7 cellular contexts compared by ENCODE assay signal in the genomic region with DNA sequence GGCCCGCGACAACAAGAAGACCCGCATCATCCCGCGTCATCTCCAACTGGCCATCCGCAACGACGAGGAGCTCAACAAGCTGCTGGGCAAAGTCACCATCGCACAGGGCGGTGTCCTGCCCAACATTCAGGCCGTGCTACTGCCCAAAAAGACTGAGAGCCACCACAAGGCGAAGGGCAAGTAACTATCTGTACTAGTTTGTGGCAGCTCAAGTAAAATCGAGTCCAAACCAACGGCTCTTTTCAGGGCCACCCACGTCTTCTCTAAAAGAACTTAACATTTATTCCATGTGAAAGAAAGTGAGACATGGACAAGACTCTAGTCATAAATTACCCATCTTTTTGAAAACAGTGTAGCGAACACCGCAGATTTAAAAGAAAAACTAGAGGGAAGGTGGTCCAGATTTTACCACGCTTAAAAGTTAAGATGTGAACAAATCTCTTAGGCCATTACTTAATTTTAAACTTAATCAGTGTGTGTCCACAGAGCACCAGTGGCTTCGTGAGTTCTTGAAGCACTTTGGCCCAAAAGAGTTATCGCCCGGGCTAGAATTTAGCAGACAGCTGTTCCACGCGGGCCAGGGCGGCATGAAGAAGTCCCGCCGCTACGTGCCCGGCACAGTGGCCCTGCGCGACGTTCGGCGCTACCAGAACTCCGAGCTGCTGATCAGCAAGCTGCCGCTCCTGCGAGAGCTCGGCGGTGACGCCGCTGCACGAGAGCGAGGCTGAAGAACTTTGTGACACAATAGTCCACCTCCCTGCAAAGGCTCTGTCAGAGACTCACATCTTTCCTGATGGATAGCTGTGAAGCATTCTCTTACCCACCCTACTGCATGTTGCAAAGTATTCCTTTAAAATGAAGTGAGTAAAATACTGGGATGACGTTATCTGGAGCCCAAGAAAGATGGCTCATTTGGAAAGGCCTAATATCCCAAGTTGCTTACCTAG.
A peak's percentile ranks its signal among the peaks of the same experiment; 100 is the strongest.
DNase-seq lines count a peak whose midpoint lies in the region; ATAC-seq and TF ChIP-seq lines count a peak whose summit lies in the region.

No MANE protein-coding gene starts in this region.

- ATAC-seq in HG03039 (IDR thresholded peaks at IDR 0.05; ENCODE audit: unreplicated experiment) = no peak

- 5% methylated on average over 43 of the region's 43 CpGs for WGBS in prostate gland

- H3K4me1 ChIP-seq in prostate gland (replicated peaks) = no peaks in the 10 kb centered on the region

- in situ Hi-C loops in GM13976 (cut with MboI; ENCODE audit: low sequenced_read_pairs, unreplicated experiment) = loop anchor here (10.0 kb wide), 1 partner anchor 1099 kb away; a partner anchor contains a TSS

- no peak for TF ChIP-seq CTCF in GM13976 (IDR thresholded peaks at IDR 0.05; ENCODE audit: borderline replicate concordance, control extremely low read depth, extremely low read depth, insufficient read depth, missing control alignments)
- no peak for TF ChIP-seq CTCF in prostate gland (IDR thresholded peaks at IDR 0.05)

- no peaks in the 10 kb centered on the region for H3K36me3 ChIP-seq in prostate gland

- peak overlapping the region; percentile 48 to 49 for H3K4me3 ChIP-seq in prostate gland

- peak; percentile 49 for DNase-seq in GM13976 (ENCODE audit: low spot score)
- DNase-seq in HT-29 (ENCODE audit: low spot score) = peak; percentile 89
- peak; percentile 58 for DNase-seq in activated gamma-delta T cell (lab: John Stamatoyannopoulos, UW)
- peak; percentile 73 for DNase-seq in glomerular visceral epithelial cell (ENCODE audit: extremely low spot score)
- peak; percentile 43 for DNase-seq in prostate gland (ENCODE audit: low spot score)

- no peaks in the 10 kb centered on the region for H3K27me3 ChIP-seq in prostate gland (replicated peaks; ENCODE audit: insufficient read depth)

- TF ChIP-seq POLR2A in Raji (IDR thresholded peaks at IDR 0.05; ENCODE audit: insufficient read depth, low read depth, low read length) (peak; percentile 40), prostate gland (IDR thresholded peaks at IDR 0.05) (peak; percentile 14)

- peak overlapping the region; percentile 85 to 90 for H3K27ac ChIP-seq in prostate gland

- no peaks in the 10 kb centered on the region for H3K9me3 ChIP-seq in prostate gland

- intact Hi-C loops in prostate gland (cut with DNase I) = loop anchor here (1.0 to 10.0 kb wide), 4 partner anchors 14 to 979 kb away; a partner anchor contains a TSS
